1 cellular context compared by ENCODE assay signal in the genomic region with DNA sequence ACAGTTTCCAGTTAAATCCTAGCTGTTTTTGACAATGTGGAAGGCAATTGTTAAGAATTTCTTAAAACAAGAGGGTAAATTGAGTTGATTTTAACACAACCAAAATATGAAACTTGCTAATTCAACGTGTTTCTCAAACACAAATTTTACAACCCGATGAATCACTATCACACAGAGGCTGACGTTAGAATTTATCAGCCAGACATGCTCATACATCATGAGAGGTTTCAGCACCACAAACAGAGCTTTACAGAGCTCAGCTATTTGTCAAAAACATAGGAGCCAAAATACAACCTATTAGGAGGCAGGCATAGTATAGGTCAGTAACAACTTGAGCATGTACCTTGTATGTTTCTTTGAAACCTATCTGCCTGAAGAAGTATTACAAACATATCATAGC.
TF ChIP-seq lines count a peak whose summit lies in the region.

No MANE protein-coding gene starts in this region.

TF ChIP-seq in HEK293, 187 proteins besides CTCF, POLR2A, EP300 and RAD21 (continued from another document):
- TF ChIP-seq, protein P1, sequence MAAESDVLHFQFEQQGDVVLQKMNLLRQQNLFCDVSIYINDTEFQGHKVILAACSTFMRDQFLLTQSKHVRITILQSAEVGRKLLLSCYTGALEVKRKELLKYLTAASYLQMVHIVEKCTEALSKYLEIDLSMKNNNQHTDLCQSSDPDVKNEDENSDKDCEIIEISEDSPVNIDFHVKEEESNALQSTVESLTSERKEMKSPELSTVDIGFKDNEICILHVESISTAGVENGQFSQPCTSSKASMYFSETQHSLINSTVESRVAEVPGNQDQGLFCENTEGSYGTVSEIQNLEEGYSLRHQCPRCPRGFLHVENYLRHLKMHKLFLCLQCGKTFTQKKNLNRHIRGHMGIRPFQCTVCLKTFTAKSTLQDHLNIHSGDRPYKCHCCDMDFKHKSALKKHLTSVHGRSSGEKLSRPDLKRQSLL (tag by site-specific recombination; IDR thresholded peaks at IDR 0.05), result no peak
- TF ChIP-seq ZNF561 (tag by site-specific recombination; IDR thresholded peaks at IDR 0.05; ENCODE audit: borderline replicate concordance) (no peak), ZNF366 (tag by site-specific recombination; conservative IDR thresholded peaks at IDR 0.05) (0 out of 2 replicates have a peak, but pooled peaks have one; percentile 9), ZNF501 (tag by site-specific recombination; IDR thresholded peaks at IDR 0.05) (no peak), IKZF3 (tag by site-specific recombination; IDR thresholded peaks at IDR 0.05) (no peak)
- TF ChIP-seq, protein P2, sequence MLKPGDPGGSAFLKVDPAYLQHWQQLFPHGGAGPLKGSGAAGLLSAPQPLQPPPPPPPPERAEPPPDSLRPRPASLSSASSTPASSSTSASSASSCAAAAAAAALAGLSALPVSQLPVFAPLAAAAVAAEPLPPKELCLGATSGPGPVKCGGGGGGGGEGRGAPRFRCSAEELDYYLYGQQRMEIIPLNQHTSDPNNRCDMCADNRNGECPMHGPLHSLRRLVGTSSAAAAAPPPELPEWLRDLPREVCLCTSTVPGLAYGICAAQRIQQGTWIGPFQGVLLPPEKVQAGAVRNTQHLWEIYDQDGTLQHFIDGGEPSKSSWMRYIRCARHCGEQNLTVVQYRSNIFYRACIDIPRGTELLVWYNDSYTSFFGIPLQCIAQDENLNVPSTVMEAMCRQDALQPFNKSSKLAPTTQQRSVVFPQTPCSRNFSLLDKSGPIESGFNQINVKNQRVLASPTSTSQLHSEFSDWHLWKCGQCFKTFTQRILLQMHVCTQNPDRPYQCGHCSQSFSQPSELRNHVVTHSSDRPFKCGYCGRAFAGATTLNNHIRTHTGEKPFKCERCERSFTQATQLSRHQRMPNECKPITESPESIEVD (tag by site-specific recombination; IDR thresholded peaks at IDR 0.05), result peak; percentile 60; the same call in 1 of the 2 replicates
